8 cellular contexts compared by ENCODE assay signal in genomic region chr2:85132834-85133637, GRCh38. TPM values are rescaled to one million over a fixed set of nuclear protein-coding genes. Genes with fewer than 3 reads are reported as not detected.
A peak's percentile ranks its signal among the peaks of the same experiment; 100 is the strongest.
DNase-seq lines count a peak whose midpoint lies in the region; ATAC-seq and TF ChIP-seq lines count a peak whose summit lies in the region.

TCF7L1 (plus strand) TSS chr2:85133392; CDS start chr2:85133685, 293 bp downstream.

- DNase-seq in ACHN (peak; percentile 76), NCI-H1694 (lab: John Stamatoyannopoulos, UW) (peak; percentile 37), esophagus muscularis mucosa (ENCODE audit: extremely low spot score) (peak; percentile 94), midbrain (lab: John Stamatoyannopoulos, UW) (peak; percentile 52), thyroid gland (peak; percentile 92 to 93)
- DNase-seq in activated T-cell treated with anti-CD3 and anti-CD28 coated beads, Interleukin-2, amount 50 U/mL, for 1 hour: peak; percentile 33

- peak within 1 kb of the TSS; percentile 81 to 90 (median 84) for H3K27ac ChIP-seq in esophagus muscularis mucosa (replicated peaks in 1 of 4)
- H3K27ac ChIP-seq in thyroid gland: peak within 1 kb of the TSS; percentile 80 to 91 (median 87)

- no peaks in the 10 kb centered on the region for H3K36me3 ChIP-seq in esophagus muscularis mucosa
- no peaks in the 10 kb centered on the region for H3K36me3 ChIP-seq in thyroid gland

- peak within 1 kb of the TSS; percentile 72 to 96 (median 81) for H3K4me3 ChIP-seq in esophagus muscularis mucosa
- H3K4me3 ChIP-seq in thyroid gland (replicated peaks in 1 of 3): peak within 1 kb of the TSS; percentile 35 to 88 (median 86)

- H3K9me3 ChIP-seq in esophagus muscularis mucosa (no peaks in the 10 kb centered on the region), thyroid gland (no peaks in the 10 kb centered on the region)

- TF ChIP-seq CTCF in GM12874 (IDR thresholded peaks at IDR 0.05; ENCODE audit: insufficient read depth, low read depth, low read length) (peak; percentile 60), esophagus muscularis mucosa (IDR thresholded peaks at IDR 0.05) (peak in 2 of 3 experiments; percentile 84 to 93), thyroid gland (IDR thresholded peaks at IDR 0.05) (peak; percentile 85 to 95 (median 91))

- no peak for ATAC-seq in GM19467 (IDR thresholded peaks at IDR 0.05; ENCODE audit: unreplicated experiment)

- intact Hi-C loops in esophagus muscularis mucosa (cut with DNase I): loop anchor here (1.0 to 5.0 kb wide), 2 partner anchors 110 to 169 kb away; no protein-coding TSS in a partner anchor
- intact Hi-C loops in thyroid gland (cut with DNase I): loop anchor here (5.0 kb wide), 1 partner anchor 149 kb away; no protein-coding TSS in a partner anchor

- in situ Hi-C loops in ACHN (cut with HindIII; ENCODE audit: low pct_ligation_motif_present, low pct_unique_long_range_greater_than_20kb, low sequenced_read_pairs): no loop called here

- H3K4me1 ChIP-seq in esophagus muscularis mucosa (peaks cover 20 to 59% (median 50%) of the 10 kb centered on the region in 4 donors), thyroid gland (peaks cover 39 to 42% of the 10 kb centered on the region in 2 donors)

- no peak for TF ChIP-seq POLR2A in esophagus muscularis mucosa (IDR thresholded peaks at IDR 0.05; ENCODE audit: low read depth)
- TF ChIP-seq POLR2A in thyroid gland (IDR thresholded peaks at IDR 0.05): peak; percentile 63 to 82

- H3K27me3 ChIP-seq in esophagus muscularis mucosa: no peaks in the 10 kb centered on the region
- no peaks in the 10 kb centered on the region for H3K27me3 ChIP-seq in thyroid gland

- TF ChIP-seq EP300 in esophagus muscularis mucosa (IDR thresholded peaks at IDR 0.05): no peak

- WGBS in esophagus muscularis mucosa: 2% methylated on average over 29 of the region's 91 CpGs
- WGBS in thyroid gland, 2 donors: 2% methylated on average over 11 to 32 of the region's 91 CpGs

RNA-seq across cellular contexts. Expression of gene TCF7L1, which starts in this region (rescaled TPM):
- total RNA-seq in esophagus muscularis mucosa (10 to 100 TPM in 2 of 4 donors, 1 to 10 TPM in 2; 5.6 to 23.2 (median 10.2) TPM), thyroid gland (10 to 100 TPM in 2 of 4 donors, 1 to 10 TPM in 2; 3.1 to 12.1 (median 8.7) TPM)

Comparison
In these comparisons a context has a peak if more than half of its experiments do, and no peak if none do; other contexts are left out.
1. DNase-seq: peak in every context shown above with its lines; median percentile 94 in esophagus muscularis mucosa; 92 in thyroid gland; 76 in ACHN; 52 in midbrain; 37 in NCI-H1694; 33 in activated T-cell treated with anti-CD3 and anti-CD28 coated beads, Interleukin-2, amount 50 U/mL, for 1 hour.